Comparison of ENCODE assay signal across 14 cellular contexts in genomic region chr11:719214-720016, GRCh38. TPM values are rescaled to one million over a fixed set of nuclear protein-coding genes. Genes with fewer than 3 reads are reported as not detected.
DNase-seq lines count a peak whose midpoint lies in the region; ATAC-seq and TF ChIP-seq lines count a peak whose summit lies in the region.
"Had no signal": no experiment of that assay in that cellular context is flagged by ENCODE, and none has a peak within 500 bp of the region (broad histone marks: within the 10 kb centered on the region; RNA-seq: fewer than 3 reads in every experiment).

No MANE protein-coding gene starts in this region.

- H3K9me2 ChIP-seq in SK-N-SH = no peaks in the 10 kb centered on the region

- 41% methylated on average over 30 of the region's 34 CpGs for WGBS in SK-N-SH (ENCODE audit: low lambda C conversion rate)

- peaks cover 2% of the 10 kb centered on the region for H3K36me3 Mint-ChIP-seq in activated naive CD8-positive, alpha-beta T cell treated with anti-CD3 and anti-CD28 coated beads, Interleukin-2, amount 10 ng/mL, durations not matched to agents 7 days and 5 days
- H3K36me3 Mint-ChIP-seq in natural killer cell treated with Interleukin-12 subunit alpha and Interleukin-12 subunit beta and Interleukin-15 and Interleukin-18, amount 100 ng/mL, for 72 hours = no peaks in the 10 kb centered on the region

- POLR2A ChIA-PET in SK-N-SH (lab: Yijun Ruan, JAX) (interaction anchor here (0.5 to 0.7 kb wide), 2 partner anchors 10 to 58 kb away, joined by 3 read pairs; no protein-coding TSS in a partner anchor), GM10248 (lab: Yijun Ruan, JAX) (no interaction called here)
- POLR2A ChIA-PET in activated naive CD8-positive, alpha-beta T cell treated with anti-CD3 and anti-CD28 coated beads, Interleukin-2, amount 10 ng/mL, durations not matched to agents 7 days and 5 days (lab: Charles Lee) = interaction anchor here (0.8 to 5.5 kb wide), 3 partner anchors 24 to 164 kb away, joined by 3 to 26 read pairs (median 7); partner anchors contain the start of genes DEAF1, LMNTD2 and TMEM80

- DNase-seq in SK-N-SH (peak; percentile 38), GM10248 (ENCODE audit: extremely low spot score) (peak; percentile 13), GM20000 (ENCODE audit: low spot score) (no peak), GDM1 (lab: John Stamatoyannopoulos, UW) (no peak)
- no peak for DNase-seq in activated naive CD8-positive, alpha-beta T cell treated with anti-CD3 and anti-CD28 coated beads, Interleukin-2, amount 10 ng/mL, durations not matched to agents 7 days and 5 days
- DNase-seq in natural killer cell treated with Interleukin-12 subunit alpha and Interleukin-12 subunit beta and Interleukin-15 and Interleukin-18, amount 100 ng/mL, for 72 hours (ENCODE audit: low spot score) = peak; percentile 42
- DNase-seq: NCI-H187, NCI-H524 had no signal

- peaks cover 11% of the 10 kb centered on the region for H3K4me1 Mint-ChIP-seq in activated naive CD8-positive, alpha-beta T cell treated with anti-CD3 and anti-CD28 coated beads, Interleukin-2, amount 10 ng/mL, durations not matched to agents 7 days and 5 days
- peaks cover 7 to 12% of the 10 kb centered on the region in 2 donors for H3K4me1 Mint-ChIP-seq in natural killer cell treated with Interleukin-12 subunit alpha and Interleukin-12 subunit beta and Interleukin-15 and Interleukin-18, amount 100 ng/mL, for 72 hours (ENCODE audit: low read depth in 2 of 2)

- peaks cover 41% of the 10 kb centered on the region for H3K27me3 ChIP-seq in SK-N-SH (ENCODE audit: insufficient read depth)

- TF ChIP-seq CTCF in SK-N-SH (IDR thresholded peaks at IDR 0.05) = no peak
- TF ChIP-seq CTCF in GM10248 (IDR thresholded peaks at IDR 0.05; ENCODE audit: control extremely low read depth, extremely low read depth, low read depth, missing control alignments) = no peak
- TF ChIP-seq CTCF in GM20000 (IDR thresholded peaks at IDR 0.05; ENCODE audit: extremely low read depth, missing control alignments) = no peak

- peaks cover 5% of the 10 kb centered on the region for H3K9me3 Mint-ChIP-seq in activated naive CD8-positive, alpha-beta T cell treated with anti-CD3 and anti-CD28 coated beads, Interleukin-2, amount 10 ng/mL, durations not matched to agents 7 days and 5 days
- H3K9me3 Mint-ChIP-seq in natural killer cell treated with Interleukin-12 subunit alpha and Interleukin-12 subunit beta and Interleukin-15 and Interleukin-18, amount 100 ng/mL, for 72 hours = no peaks in the 10 kb centered on the region

- no peak overlapping the region for H3K27ac Mint-ChIP-seq in activated naive CD8-positive, alpha-beta T cell treated with anti-CD3 and anti-CD28 coated beads, Interleukin-2, amount 10 ng/mL, durations not matched to agents 7 days and 5 days
- H3K27ac Mint-ChIP-seq in natural killer cell treated with Interleukin-12 subunit alpha and Interleukin-12 subunit beta and Interleukin-15 and Interleukin-18, amount 100 ng/mL, for 72 hours = no peak overlapping the region

- no peak for TF ChIP-seq RAD21 in SK-N-SH (IDR thresholded peaks at IDR 0.05; ENCODE audit: low read length)

- no peak overlapping the region for H3K9ac ChIP-seq in SK-N-SH

- peaks cover 25% of the 10 kb centered on the region for H3K27me3 Mint-ChIP-seq in activated naive CD8-positive, alpha-beta T cell treated with anti-CD3 and anti-CD28 coated beads, Interleukin-2, amount 10 ng/mL, durations not matched to agents 7 days and 5 days
- H3K27me3 Mint-ChIP-seq in natural killer cell treated with Interleukin-12 subunit alpha and Interleukin-12 subunit beta and Interleukin-15 and Interleukin-18, amount 100 ng/mL, for 72 hours = peaks cover 7 to 13% of the 10 kb centered on the region in 2 donors

- H3K27ac ChIP-seq in SK-N-SH (ENCODE audit: low read depth in 2 of 2, low read length in 1 of 2) = no peak overlapping the region
- H3K27ac ChIP-seq: A549, heart left ventricle, HL-60, prostate gland had no signal

- no peaks in the 10 kb centered on the region for H3K79me2 ChIP-seq in SK-N-SH (ENCODE audit: insufficient read depth)

- H2AFZ ChIP-seq in SK-N-SH (ENCODE audit: low read depth) = no peak overlapping the region

- H3K4me3 Mint-ChIP-seq in activated naive CD8-positive, alpha-beta T cell treated with anti-CD3 and anti-CD28 coated beads, Interleukin-2, amount 10 ng/mL, durations not matched to agents 7 days and 5 days = peak overlapping the region; percentile 51
- no peak overlapping the region for H3K4me3 Mint-ChIP-seq in natural killer cell treated with Interleukin-12 subunit alpha and Interleukin-12 subunit beta and Interleukin-15 and Interleukin-18, amount 100 ng/mL, for 72 hours

- TF ChIP-seq EP300 in SK-N-SH (IDR thresholded peaks at IDR 0.05; ENCODE audit: borderline replicate concordance in 1 of 2, low read depth in 1 of 2, low read length in 1 of 2) = no peak

- ATAC-seq in SK-N-SH treated with all-trans-retinoic acid at 6 μM for 48 hours (no peak; the same call in 2 of the 3 replicates), GM18870 (IDR thresholded peaks at IDR 0.05; ENCODE audit: unreplicated experiment) (no peak)
- ATAC-seq in activated naive CD8-positive, alpha-beta T cell treated with anti-CD3 and anti-CD28 coated beads, Interleukin-2, amount 10 ng/mL, durations not matched to agents 7 days and 5 days (ENCODE audit: low read depth) = no peak
- ATAC-seq in natural killer cell treated with Interleukin-12 subunit alpha and Interleukin-12 subunit beta and Interleukin-15 and Interleukin-18, amount 100 ng/mL, for 72 hours = no peak
- ATAC-seq: A549 had no signal

- no peak overlapping the region for H3K4me2 ChIP-seq in SK-N-SH
- H3K4me2 ChIP-seq: A549 had no signal

- H3K4me3 ChIP-seq in SK-N-SH (ENCODE audit: low read depth in 2 of 2, low read length in 1 of 2) = no peak overlapping the region
- H3K4me3 ChIP-seq: A549, heart left ventricle, prostate gland had no signal

- no peaks in the 10 kb centered on the region for H4K20me1 ChIP-seq in SK-N-SH (ENCODE audit: insufficient read depth)

- no peaks in the 10 kb centered on the region for H3K9me3 ChIP-seq in SK-N-SH
- H3K9me3 ChIP-seq: A549, prostate gland had no signal

- H3K36me3 ChIP-seq in SK-N-SH (replicated peaks in 1 of 2; ENCODE audit: control insufficient read depth in 1 of 2, insufficient read depth in 2 of 2, low read length in 1 of 2) = no peaks in the 10 kb centered on the region
- H3K36me3 ChIP-seq: heart left ventricle, prostate gland had no signal

- peaks cover 0 to 12% of the 10 kb centered on the region in 2 experiments; a peak in 1 of 4 replicates for H3K4me1 ChIP-seq in SK-N-SH (ENCODE audit: control insufficient read depth in 1 of 2, insufficient read depth in 2 of 2, low read depth in 1 of 2, low read length in 1 of 2)
- H3K4me1 ChIP-seq: prostate gland had no signal

- CTCF ChIA-PET in SK-N-SH (lab: Yijun Ruan, JAX) = interaction anchor here (0.6 to 11.8 kb wide), 8 partner anchors 9 to 185 kb away, joined by 3 to 150 read pairs (median 6); partner anchors contain the start of genes DEAF1 and TMEM80
- CTCF ChIA-PET in GM10248 (lab: Yijun Ruan, JAX) = interaction anchor here (1.5 kb wide), 1 partner anchor 9 kb away, joined by 5 read pairs; no protein-coding TSS in a partner anchor

- no peaks in the 10 kb centered on the region for H3F3A ChIP-seq in SK-N-SH (replicated peaks; ENCODE audit: insufficient read depth)

TF ChIP-seq in SK-N-SH, 30 proteins besides CTCF, POLR2A, EP300 and RAD21 (continues in another document):
- no peak for TF ChIP-seq TCF12 (IDR thresholded peaks at IDR 0.05)

TF ChIP-seq in SK-N-SH treated with all-trans-retinoic acid at 6 μM for 48 hours, 23 proteins besides CTCF, POLR2A, EP300 and RAD21 (continues in another document):
- no peak for TF ChIP-seq ZNF565 (CRISPR knock-in tag; conservative IDR thresholded peaks at IDR 0.05; ENCODE audit: low read depth)
- TF ChIP-seq ZFP3 (CRISPR knock-in tag; IDR thresholded peaks at IDR 0.05) = no peak

RNA-seq across cellular contexts. Expression of gene EPS8L2, which starts 13.4 kb away (rescaled TPM):
- polyA plus RNA-seq in SK-N-SH (2012; rRNA removed) = 0.67 and 0.74 TPM in 2 replicates
- 0.42 and 0.52 TPM in 2 replicates for polyA plus RNA-seq in SK-N-SH (2012; cell fraction: cytosol; rRNA removed)
- polyA plus RNA-seq in SK-N-SH (2012; cell fraction: nucleus; rRNA removed) = 3.7 and 4.3 TPM in 2 replicates
- 10 to 100 TPM; 19.0 to 24.5 TPM for total RNA-seq in activated naive CD8-positive, alpha-beta T cell treated with anti-CD3 and anti-CD28 coated beads, Interleukin-2, amount 10 ng/mL, durations not matched to agents 7 days and 5 days
- 10 to 100 TPM in 1 of 2 donors, 1 to 10 TPM in 1; 2.9 to 13.0 TPM for total RNA-seq in natural killer cell treated with Interleukin-12 subunit alpha and Interleukin-12 subunit beta and Interleukin-15 and Interleukin-18, amount 100 ng/mL, for 72 hours

RNA-seq across cellular contexts. Expression of gene TMEM80, which starts 23.8 kb away (rescaled TPM):
- polyA plus RNA-seq in SK-N-SH (2012; rRNA removed) = 40.4 and 51.0 TPM in 2 replicates
- 34.3 and 36.4 TPM in 2 replicates for polyA plus RNA-seq in SK-N-SH (2012; cell fraction: cytosol; rRNA removed)
- 88.5 and 114 TPM in 2 replicates for polyA plus RNA-seq in SK-N-SH (2012; cell fraction: nucleus; rRNA removed)
- total RNA-seq in activated naive CD8-positive, alpha-beta T cell treated with anti-CD3 and anti-CD28 coated beads, Interleukin-2, amount 10 ng/mL, durations not matched to agents 7 days and 5 days = 10 to 100 TPM; 38.9 to 39.7 TPM
- 10 to 100 TPM; 15.3 to 20.3 TPM for total RNA-seq in natural killer cell treated with Interleukin-12 subunit alpha and Interleukin-12 subunit beta and Interleukin-15 and Interleukin-18, amount 100 ng/mL, for 72 hours

RNA-seq across cellular contexts. Expression of gene DEAF1, which starts 24.4 kb away (rescaled TPM):
- polyA plus RNA-seq in SK-N-SH (2012; rRNA removed) = 36.0 and 40.6 TPM in 2 replicates
- 19.2 and 27.9 TPM in 2 replicates for polyA plus RNA-seq in SK-N-SH (2012; cell fraction: cytosol; rRNA removed)
- polyA plus RNA-seq in SK-N-SH (2012; cell fraction: nucleus; rRNA removed) = 28.1 and 32.0 TPM in 2 replicates
- total RNA-seq in activated naive CD8-positive, alpha-beta T cell treated with anti-CD3 and anti-CD28 coated beads, Interleukin-2, amount 10 ng/mL, durations not matched to agents 7 days and 5 days = 10 to 100 TPM; 33.1 to 36.0 TPM
- 10 to 100 TPM; 23.2 to 83.6 TPM for total RNA-seq in natural killer cell treated with Interleukin-12 subunit alpha and Interleukin-12 subunit beta and Interleukin-15 and Interleukin-18, amount 100 ng/mL, for 72 hours

RNA-seq across cellular contexts. Expression of gene TALDO1, which starts 27.8 kb away (rescaled TPM):
- 78.4 and 103 TPM in 2 replicates for polyA plus RNA-seq in SK-N-SH (2012; rRNA removed)
- 84.3 and 95.6 TPM in 2 replicates for polyA plus RNA-seq in SK-N-SH (2012; cell fraction: cytosol; rRNA removed)
- polyA plus RNA-seq in SK-N-SH (2012; cell fraction: nucleus; rRNA removed) = 75.1 and 87.3 TPM in 2 replicates
- total RNA-seq in activated naive CD8-positive, alpha-beta T cell treated with anti-CD3 and anti-CD28 coated beads, Interleukin-2, amount 10 ng/mL, durations not matched to agents 7 days and 5 days = 100 to 1,000 TPM; 199 to 206 TPM
- 100 to 1,000 TPM; 201 to 242 TPM for total RNA-seq in natural killer cell treated with Interleukin-12 subunit alpha and Interleukin-12 subunit beta and Interleukin-15 and Interleukin-18, amount 100 ng/mL, for 72 hours

RNA-seq across cellular contexts. Expression of gene GATD1, which starts 57.9 kb away (rescaled TPM):
- 72.9 and 86.2 TPM in 2 replicates for polyA plus RNA-seq in SK-N-SH (2012; rRNA removed)
- polyA plus RNA-seq in SK-N-SH (2012; cell fraction: cytosol; rRNA removed) = 27.6 and 32.1 TPM in 2 replicates
- 562 and 877 TPM in 2 replicates for polyA plus RNA-seq in SK-N-SH (2012; cell fraction: nucleus; rRNA removed)
- 10 to 100 TPM; 59.8 to 62.4 TPM for total RNA-seq in activated naive CD8-positive, alpha-beta T cell treated with anti-CD3 and anti-CD28 coated beads, Interleukin-2, amount 10 ng/mL, durations not matched to agents 7 days and 5 days
- total RNA-seq in natural killer cell treated with Interleukin-12 subunit alpha and Interleukin-12 subunit beta and Interleukin-15 and Interleukin-18, amount 100 ng/mL, for 72 hours = 10 to 100 TPM; 42.2 to 99.7 TPM

Comparison
In these comparisons a context has a peak if more than half of its experiments do, and no peak if none do; other contexts are left out.
1. DNase-seq: peak in SK-N-SH (single experiment), GM10248 (single experiment) and natural killer cell treated with Interleukin-12 subunit alpha and Interleukin-12 subunit beta and Interleukin-15 and Interleukin-18, amount 100 ng/mL, for 72 hours (single experiment); none in activated naive CD8-positive, alpha-beta T cell treated with anti-CD3 and anti-CD28 coated beads, Interleukin-2, amount 10 ng/mL, durations not matched to agents 7 days and 5 days (single experiment), GM20000 (single experiment) and GDM1 (single experiment).